1 cellular context compared by ENCODE assay signal in genomic region chr19:13116282-13117175, GRCh38.
A peak's percentile ranks its signal among the peaks of the same experiment; 100 is the strongest.
TF ChIP-seq lines count a peak whose summit lies in the region.

TRMT1 (minus strand) TSS chr19:13116740; CDS start chr19:13116399, 341 bp downstream.

TF ChIP-seq in WTC11, 78 proteins besides CTCF, POLR2A, EP300 and RAD21 (continued from another document):
- TF ChIP-seq, protein P1, sequence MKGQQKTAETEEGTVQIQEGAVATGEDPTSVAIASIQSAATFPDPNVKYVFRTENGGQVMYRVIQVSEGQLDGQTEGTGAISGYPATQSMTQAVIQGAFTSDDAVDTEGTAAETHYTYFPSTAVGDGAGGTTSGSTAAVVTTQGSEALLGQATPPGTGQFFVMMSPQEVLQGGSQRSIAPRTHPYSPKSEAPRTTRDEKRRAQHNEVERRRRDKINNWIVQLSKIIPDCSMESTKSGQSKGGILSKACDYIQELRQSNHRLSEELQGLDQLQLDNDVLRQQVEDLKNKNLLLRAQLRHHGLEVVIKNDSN (CRISPR knock-in tag; IDR thresholded peaks at IDR 0.05), result peak; percentile 98
- TF ChIP-seq FOXK1 (CRISPR knock-in tag; IDR thresholded peaks at IDR 0.05) (peak; percentile 87), NR3C1 (CRISPR knock-in tag; conservative IDR thresholded peaks at IDR 0.05; ENCODE audit: low read depth) (no peak)
